In genomic region chr14:94570002-94570400, GRCh38 we compare ENCODE assay signal across 23 cellular contexts. TPM values are rescaled to one million over a fixed set of nuclear protein-coding genes. Genes with fewer than 3 reads are reported as not detected.
A peak's percentile ranks its signal among the peaks of the same experiment; 100 is the strongest.
DNase-seq lines count a peak whose midpoint lies in the region; ATAC-seq and TF ChIP-seq lines count a peak whose summit lies in the region.
"Had no signal": no experiment of that assay in that cellular context is flagged by ENCODE, and none has a peak within 500 bp of the region (broad histone marks: within the 10 kb centered on the region; RNA-seq: fewer than 3 reads in every experiment).

No MANE protein-coding gene starts in this region.

- no peaks in the 10 kb centered on the region for H3K9me3 Mint-ChIP-seq in stimulated activated naive CD8-positive, alpha-beta T cell treated with anti-CD3 and anti-CD28 coated beads, Interleukin-15, amount 100 ng/mL, for 72 hours
- H3K9me3 Mint-ChIP-seq in stimulated activated memory B cell treated with anti-CD40 and anti-IgM and Interleukin-4, amounts not matched to agents 10 μg/mL and 1 μg/mL and 100 μg/mL, for 72 hours: peaks cover 5% of the 10 kb centered on the region
- H3K9me3 Mint-ChIP-seq: CD4-positive, alpha-beta T cell had no signal

- H3K27ac Mint-ChIP-seq in stimulated activated naive CD8-positive, alpha-beta T cell treated with anti-CD3 and anti-CD28 coated beads, Interleukin-15, amount 100 ng/mL, for 72 hours: no peak overlapping the region
- no peak overlapping the region for H3K27ac Mint-ChIP-seq in stimulated activated memory B cell treated with anti-CD40 and anti-IgM and Interleukin-4, amounts not matched to agents 10 μg/mL and 1 μg/mL and 100 μg/mL, for 72 hours
- H3K27ac Mint-ChIP-seq: CD14-positive monocyte; CD4-positive, alpha-beta T cell; CD8-positive, alpha-beta memory T cell had no signal

- H3K36me3 ChIP-seq in right lobe of liver: peaks cover 0 to 7% (median 0%) of the 10 kb centered on the region in 4 donors
- H3K36me3 ChIP-seq: BE2C; BLaER1 treated with 17β-estradiol and CSF1 and Interleukin-3, amounts not matched to agents 10 nM and 100 nM had no signal

- WGBS in right lobe of liver (ENCODE audit: insufficient coverage, low coverage, low lambda C conversion rate, missing lambda C conversion rate): 40% methylated on average over 2 of the region's 6 CpGs

- no peak overlapping the region for H3K4me3 Mint-ChIP-seq in stimulated activated naive CD8-positive, alpha-beta T cell treated with anti-CD3 and anti-CD28 coated beads, Interleukin-15, amount 100 ng/mL, for 72 hours
- H3K4me3 Mint-ChIP-seq in stimulated activated memory B cell treated with anti-CD40 and anti-IgM and Interleukin-4, amounts not matched to agents 10 μg/mL and 1 μg/mL and 100 μg/mL, for 72 hours: no peak overlapping the region
- H3K4me3 Mint-ChIP-seq: CD14-positive monocyte; CD4-positive, alpha-beta T cell; CD8-positive, alpha-beta memory T cell had no signal

- H3K27me3 Mint-ChIP-seq in stimulated activated naive CD8-positive, alpha-beta T cell treated with anti-CD3 and anti-CD28 coated beads, Interleukin-15, amount 100 ng/mL, for 72 hours: no peaks in the 10 kb centered on the region
- H3K27me3 Mint-ChIP-seq in stimulated activated memory B cell treated with anti-CD40 and anti-IgM and Interleukin-4, amounts not matched to agents 10 μg/mL and 1 μg/mL and 100 μg/mL, for 72 hours: no peaks in the 10 kb centered on the region

- no peak for DNase-seq in stimulated activated naive CD8-positive, alpha-beta T cell treated with anti-CD3 and anti-CD28 coated beads, Interleukin-15, Interleukin-2, amounts not matched to agents 100 U/mL and 50 U/mL, for 24 hours
- no peak for DNase-seq in stimulated activated naive CD8-positive, alpha-beta T cell treated with anti-CD3 and anti-CD28 coated beads, Interleukin-15, amount 100 ng/mL, for 72 hours
- DNase-seq in right lobe of liver (no peak), retina (no peak)
- DNase-seq: 8988T; ACHN; AML-193; BE2C; CD4-positive, alpha-beta T cell; CD8-positive, alpha-beta memory T cell; DMS 273 treated with DMSO at 0.1 percent for 48 hours; DMS79; EL; GDM1; GOT3; H7; HCEC 1CT had no signal

- no peak for TF ChIP-seq POLR2A in right lobe of liver (IDR thresholded peaks at IDR 0.05)

- no peaks in the 10 kb centered on the region for H3K4me1 Mint-ChIP-seq in stimulated activated naive CD8-positive, alpha-beta T cell treated with anti-CD3 and anti-CD28 coated beads, Interleukin-15, amount 100 ng/mL, for 72 hours
- H3K4me1 Mint-ChIP-seq in stimulated activated memory B cell treated with anti-CD40 and anti-IgM and Interleukin-4, amounts not matched to agents 10 μg/mL and 1 μg/mL and 100 μg/mL, for 72 hours: no peaks in the 10 kb centered on the region
- H3K4me1 Mint-ChIP-seq: CD14-positive monocyte; CD8-positive, alpha-beta memory T cell had no signal

- intact Hi-C loops in right lobe of liver (cut with DNase I): no loop called here

- no peak overlapping the region for H3K4me3 ChIP-seq in right lobe of liver
- H3K4me3 ChIP-seq: A549; BLaER1 treated with 17β-estradiol and CSF1 and Interleukin-3, amounts not matched to agents 10 nM and 100 nM; GM12878 had no signal

- H3K27ac ChIP-seq in right lobe of liver: peak overlapping the region in 2 of 3 donors; percentile 69 to 76
- H3K27ac ChIP-seq: A549; BLaER1 treated with 17β-estradiol and CSF1 and Interleukin-3, amounts not matched to agents 10 nM and 100 nM had no signal

- H3K4me1 ChIP-seq in right lobe of liver: peaks cover 0 to 66% (median 23%) of the 10 kb centered on the region in 4 donors
- H3K4me1 ChIP-seq: A549, BE2C had no signal

- ATAC-seq in stimulated activated naive CD8-positive, alpha-beta T cell treated with anti-CD3 and anti-CD28 coated beads, Interleukin-15, Interleukin-2, amounts not matched to agents 100 U/mL and 50 U/mL, for 24 hours: peak; percentile 12
- no peak for ATAC-seq in stimulated activated naive CD8-positive, alpha-beta T cell treated with anti-CD3 and anti-CD28 coated beads, Interleukin-15, amount 100 ng/mL, for 72 hours
- ATAC-seq in right lobe of liver (no peak), GM21576 (IDR thresholded peaks at IDR 0.05; ENCODE audit: unreplicated experiment) (no peak)
- peak; percentile 32 for ATAC-seq in stimulated activated memory B cell treated with anti-CD40 and anti-IgM and Interleukin-4, amounts not matched to agents 10 μg/mL and 1 μg/mL and 100 μg/mL, for 72 hours
- ATAC-seq: A549, GM12878 had no signal

- H3K27me3 ChIP-seq in right lobe of liver: no peaks in the 10 kb centered on the region
- H3K27me3 ChIP-seq: BE2C; BLaER1 treated with 17β-estradiol and CSF1 and Interleukin-3, amounts not matched to agents 10 nM and 100 nM had no signal

- no peaks in the 10 kb centered on the region for H3K36me3 Mint-ChIP-seq in stimulated activated memory B cell treated with anti-CD40 and anti-IgM and Interleukin-4, amounts not matched to agents 10 μg/mL and 1 μg/mL and 100 μg/mL, for 72 hours
- H3K36me3 Mint-ChIP-seq: CD14-positive monocyte; CD8-positive, alpha-beta memory T cell had no signal

- H3K9me3 ChIP-seq in right lobe of liver: no peaks in the 10 kb centered on the region
- H3K9me3 ChIP-seq: A549; BE2C; BLaER1 treated with 17β-estradiol and CSF1 and Interleukin-3, amounts not matched to agents 10 nM and 100 nM had no signal

- TF ChIP-seq CTCF in right lobe of liver (IDR thresholded peaks at IDR 0.05): no peak

RNA-seq across cellular contexts. Expression of gene SERPINA4, which starts 8.8 kb away (rescaled TPM):
- 100 to 1,000 TPM in 4 of 6 experiments, 10 to 100 TPM in 2; 41.2 to 204 (median 145) TPM for total RNA-seq in right lobe of liver
- total RNA-seq: CD4-positive, alpha-beta T cell; CD8-positive, alpha-beta memory T cell; H7 had no signal

RNA-seq across cellular contexts. Expression of gene SERPINA5, which starts 11.2 kb away (rescaled TPM):
- total RNA-seq in right lobe of liver: 100 to 1,000 TPM in 4 of 6 experiments, 10 to 100 TPM in 2; 24.7 to 317 (median 167) TPM
- total RNA-seq: CD4-positive, alpha-beta T cell; CD8-positive, alpha-beta memory T cell had no signal

RNA-seq across cellular contexts. Expression of gene SERPINA3, which starts 42.2 kb away (rescaled TPM):
- over 10,000 TPM in 2 of 6 experiments, 1,000 to 10,000 TPM in 4; 5,211 to 12,749 (median 8,707) TPM for total RNA-seq in right lobe of liver
- total RNA-seq: CD4-positive, alpha-beta T cell; CD8-positive, alpha-beta memory T cell; H7 had no signal

Comparison
In these comparisons a context has a peak if more than half of its experiments do, and no peak if none do; other contexts are left out.
1. ATAC-seq: peak in stimulated activated naive CD8-positive, alpha-beta T cell treated with anti-CD3 and anti-CD28 coated beads, Interleukin-15, Interleukin-2, amounts not matched to agents 100 U/mL and 50 U/mL, for 24 hours (single experiment) and stimulated activated memory B cell treated with anti-CD40 and anti-IgM and Interleukin-4, amounts not matched to agents 10 μg/mL and 1 μg/mL and 100 μg/mL, for 72 hours (single experiment); none in stimulated activated naive CD8-positive, alpha-beta T cell treated with anti-CD3 and anti-CD28 coated beads, Interleukin-15, amount 100 ng/mL, for 72 hours (single experiment), right lobe of liver (0 of 4) and GM21576 (single experiment).